Comparison of ENCODE assay signal across 9 cellular contexts in the genomic region with DNA sequence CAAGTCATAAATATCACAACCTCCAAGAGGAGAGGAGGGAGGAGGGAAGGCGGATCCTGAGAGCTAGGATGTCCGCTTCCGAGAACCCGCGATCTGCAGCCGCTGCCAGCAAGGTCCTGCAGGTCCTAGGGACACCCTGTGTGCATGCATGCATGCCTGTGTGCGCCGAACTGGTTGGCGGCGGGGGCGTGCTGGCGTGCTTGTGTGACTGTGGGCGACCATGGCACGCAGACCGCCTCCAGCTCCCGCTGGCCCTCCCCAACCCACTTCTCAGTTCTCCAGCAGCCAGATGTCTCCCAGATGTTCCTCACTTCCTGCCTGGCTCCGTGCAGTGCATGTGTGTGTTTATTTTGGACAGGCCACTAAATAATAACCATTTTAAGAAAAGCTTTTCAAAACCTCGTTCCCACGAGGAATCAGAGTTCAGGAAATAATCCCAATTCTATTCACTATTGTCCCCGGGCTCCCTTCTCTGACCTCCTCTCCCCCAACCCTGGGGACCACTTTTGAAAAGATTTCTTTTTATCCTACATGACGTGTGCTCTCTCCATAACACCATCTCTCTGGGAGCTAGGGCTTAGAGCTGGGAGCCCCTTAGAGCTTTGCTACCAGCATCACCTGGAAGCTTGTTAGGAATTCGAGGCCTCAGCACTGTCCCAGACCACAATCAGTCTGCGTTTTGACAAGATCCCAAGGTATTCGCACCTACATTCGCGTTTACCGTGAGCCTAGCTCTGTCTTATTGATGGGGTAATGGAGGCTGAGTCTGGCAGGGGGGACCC. TPM values are rescaled to one million over a fixed set of nuclear protein-coding genes. Genes with fewer than 3 reads are reported as not detected.
DNase-seq lines count a peak whose midpoint lies in the region; ATAC-seq, FAIRE-seq and TF ChIP-seq lines count a peak whose summit lies in the region.
"Had no signal": no experiment of that assay in that cellular context is flagged by ENCODE, and none has a peak within 500 bp of the region (broad histone marks: within the 10 kb centered on the region; RNA-seq: fewer than 3 reads in every experiment).

No MANE protein-coding gene starts in this region.

- no peaks in the 10 kb centered on the region for H3K27me3 ChIP-seq in heart left ventricle

- no peaks in the 10 kb centered on the region for H3K9me3 ChIP-seq in heart left ventricle

- TF ChIP-seq POLR2A in GM12891 (IDR thresholded peaks at IDR 0.05; ENCODE audit: low read depth, low read length) (no peak), heart left ventricle (IDR thresholded peaks at IDR 0.05) (no peak)

- peak overlapping the region in 10 of 12 donors; percentile 4 to 53 (median 28) for H3K4me3 ChIP-seq in heart left ventricle
- no peak overlapping the region for H3K4me3 ChIP-seq in skin epidermis

- ATAC-seq in heart left ventricle, result peak; percentile 38 to 70 (median 63)
- ATAC-seq in GM19467 (IDR thresholded peaks at IDR 0.05; ENCODE audit: unreplicated experiment), result no peak
- ATAC-seq in HG03571 (IDR thresholded peaks at IDR 0.05; ENCODE audit: unreplicated experiment), result no peak

- intact Hi-C loops in heart left ventricle (cut with DNase I), result no loop called here

- peaks cover 23 to 100% (median 93%) of the 10 kb centered on the region in 12 donors for H3K4me1 ChIP-seq in heart left ventricle

- FAIRE-seq in GM12891 (lab: Jason Lieb, UNC), result peak; percentile 38

- H3K36me3 ChIP-seq in heart left ventricle, result no peaks in the 10 kb centered on the region

- no peak for DNase-seq in GM12891 (ENCODE audit: insufficient read length, low spot score)
- DNase-seq in heart left ventricle, result peak; percentile 76 to 86 (median 82)
- no peak for DNase-seq in activated naive CD4-positive, alpha-beta T cell treated with anti-CD3 and anti-CD28 coated beads, Interleukin-2, amount 50 U/mL, for 16 hours
- DNase-seq in RKO (ENCODE audit: low spot score), result no peak
- DNase-seq: occipital lobe had no signal

- WGBS in heart left ventricle, 4 donors, result 27 to 49% (median 33%) methylated on average over 27 of the region's 27 CpGs

- H3K27ac ChIP-seq in angular gyrus (ENCODE audit: low read depth, low read length), result peak overlapping the region; percentile 7
- H3K27ac ChIP-seq in heart left ventricle, result peak overlapping the region in 11 of 12 donors; percentile 41 to 89 (median 71)
- H3K27ac ChIP-seq in skin epidermis, result peak overlapping the region in 19 of 21 experiments; percentile 1 to 76 (median 56)

- TF ChIP-seq CTCF in heart left ventricle (IDR thresholded peaks at IDR 0.05), result no peak

TF ChIP-seq in GM12891, 5 proteins besides CTCF, POLR2A, EP300 and RAD21:
- TF ChIP-seq POLR2AphosphoS5 (IDR thresholded peaks at IDR 0.05; ENCODE audit: low read depth, low read length) (no peak), POU2F2 (IDR thresholded peaks at IDR 0.05; ENCODE audit: low read depth, low read length) (no peak), TAF1 (IDR thresholded peaks at IDR 0.05; ENCODE audit: low read depth, low read length) (no peak), SPI1 (IDR thresholded peaks at IDR 0.05; ENCODE audit: low read depth, low read length) (no peak), PAX5 (IDR thresholded peaks at IDR 0.05; ENCODE audit: insufficient read depth, low read length, severe bottlenecking) (no peak)
TF ChIP-seq in GM12891: peak in this region for 0.

RNA-seq across cellular contexts. Expression of a gene that starts 32.5 kb away (rescaled TPM):
- not detected for polyA plus RNA-seq in GM12891 (2012; ENCODE audit: low read depth, missing spikeins)
- 10 to 100 TPM in 6 of 9 donors, 1 to 10 TPM in 3; 6.9 to 22.8 (median 10.9) TPM for total RNA-seq in heart left ventricle
- polyA plus RNA-seq in heart left ventricle, result 1 to 10 TPM; 4.8 to 8.7 TPM

Comparison
In these comparisons a context has a peak if more than half of its experiments do, and no peak if none do; other contexts are left out.
1. DNase-seq: peak in heart left ventricle (5 of 5); none in GM12891 (single experiment), activated naive CD4-positive, alpha-beta T cell treated with anti-CD3 and anti-CD28 coated beads, Interleukin-2, amount 50 U/mL, for 16 hours (single experiment) and RKO (single experiment).
2. H3K27ac ChIP-seq: peak in every context shown above with its lines; median percentile 71 in heart left ventricle; 56 in skin epidermis; 7 in angular gyrus.
3. ATAC-seq: peak in heart left ventricle (4 of 4); none in GM19467 (single experiment) and HG03571 (single experiment).
4. H3K4me3 ChIP-seq: peak in heart left ventricle (10 of 12); none in skin epidermis (0 of 7).